1 cellular context compared by ENCODE assay signal in the genomic region with DNA sequence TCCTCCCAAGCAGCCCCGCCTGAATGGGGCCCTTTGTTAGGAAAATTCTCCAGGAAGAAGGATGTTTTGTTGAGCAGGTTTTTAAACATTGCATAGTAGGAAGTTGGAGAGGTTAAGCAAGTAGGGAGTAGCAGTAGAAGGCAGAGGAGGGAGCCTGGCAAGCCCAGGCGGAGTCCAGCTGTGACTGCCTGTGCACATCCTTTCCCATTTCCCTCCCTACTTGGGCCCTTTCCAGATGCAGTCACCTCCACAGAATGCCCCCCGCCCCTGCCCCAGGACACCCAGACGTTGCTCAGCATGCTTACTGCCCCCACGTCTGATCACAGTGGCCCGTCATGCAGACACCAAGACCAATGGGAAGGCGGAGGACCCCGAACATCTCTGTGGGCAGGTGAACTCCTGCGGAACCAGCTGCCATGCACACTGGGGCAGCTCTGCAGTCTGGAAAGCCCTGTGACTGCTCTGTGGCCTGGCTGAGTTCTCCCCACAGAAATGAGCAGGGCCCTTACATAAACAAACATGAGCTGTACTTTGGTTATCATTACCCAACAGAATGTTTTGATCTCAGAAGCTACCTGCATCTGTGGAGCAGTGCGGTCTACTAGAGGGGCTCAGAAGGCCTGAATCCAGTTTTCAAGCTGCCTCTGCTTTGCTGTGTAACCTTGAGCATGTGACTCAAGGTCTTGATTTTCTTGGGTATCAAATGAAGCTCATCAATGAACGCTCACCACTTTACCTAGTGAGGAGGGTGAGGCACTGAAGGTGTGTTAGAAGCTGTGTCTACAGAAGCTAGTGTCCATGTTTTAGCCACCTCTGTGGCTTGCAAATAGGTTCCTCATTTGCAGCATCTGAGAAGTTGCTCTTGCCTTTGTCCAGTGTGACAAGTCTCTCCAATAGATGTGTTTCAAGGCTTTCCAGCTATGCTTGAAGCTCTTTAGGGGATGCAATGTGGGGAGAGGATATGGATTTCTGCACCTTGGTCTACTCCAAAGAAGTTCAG.
A peak's percentile ranks its signal among the peaks of the same experiment; 100 is the strongest.
TF ChIP-seq lines count a peak whose summit lies in the region.

No MANE protein-coding gene starts in this region.

TF ChIP-seq in IMR-90, 13 proteins besides CTCF, POLR2A, EP300 and RAD21:
- TF ChIP-seq NFE2L2 (IDR thresholded peaks at IDR 0.05; ENCODE audit: low read depth, low read length), result no peak
- TF ChIP-seq CEBPB (IDR thresholded peaks at IDR 0.05; ENCODE audit: low read depth, low read length), result peak; percentile 42; the same call in 1 of the 2 replicates
- TF ChIP-seq FOS (IDR thresholded peaks at IDR 0.05; ENCODE audit: low read depth, low read length), result 0 out of 2 replicates have a peak, but pooled peaks have one; percentile 12
- peak; percentile 41; the same call in 1 of the 2 replicates for TF ChIP-seq MAZ (IDR thresholded peaks at IDR 0.05; ENCODE audit: borderline replicate concordance, low read depth, low read length)
